23 cellular contexts compared by ENCODE assay signal in the genomic region with DNA sequence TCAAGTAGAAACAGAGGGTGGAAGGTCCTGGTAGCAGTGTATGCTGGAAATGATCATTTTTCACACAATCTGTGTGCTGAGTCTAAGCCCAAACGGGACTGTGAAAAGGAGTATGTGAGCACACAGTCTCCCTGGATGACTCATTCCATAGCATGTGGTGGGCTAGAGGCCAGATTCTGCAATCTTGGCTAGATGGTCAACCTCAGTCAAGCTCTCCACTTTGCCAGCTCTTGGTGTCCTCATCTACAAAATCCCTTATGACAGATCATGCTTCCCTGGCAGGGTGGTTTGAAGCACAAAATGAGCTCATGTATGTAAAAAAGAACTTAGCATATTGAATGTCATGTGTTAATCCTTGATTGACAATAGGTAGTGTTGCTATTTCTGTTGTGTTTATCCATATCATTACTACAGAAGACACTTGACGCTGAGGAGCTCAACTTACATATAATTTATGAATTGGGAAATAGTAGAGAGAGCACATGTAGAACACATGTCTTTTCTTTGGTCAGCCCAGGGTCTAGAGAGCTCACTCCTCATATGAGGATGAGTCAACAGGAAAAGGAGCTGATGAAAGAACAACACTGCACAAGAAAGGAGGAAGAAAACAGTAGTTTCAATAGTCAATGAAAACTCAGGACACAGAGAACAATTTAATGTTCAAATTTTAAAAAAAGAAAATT.
DNase-seq lines count a peak whose midpoint lies in the region; ATAC-seq and TF ChIP-seq lines count a peak whose summit lies in the region.
"Had no signal": no experiment of that assay in that cellular context is flagged by ENCODE, and none has a peak within 500 bp of the region (broad histone marks: within the 10 kb centered on the region; RNA-seq: fewer than 3 reads in every experiment).

No MANE protein-coding gene starts in this region.

- no peak overlapping the region for H3K4me3 Mint-ChIP-seq in activated T-helper 17 cell treated with anti-CD3 and anti-CD28 coated beads, Interleukin-2, amount 50 U/mL, for 72 hours
- H3K4me3 Mint-ChIP-seq in endodermal cell, result no peak overlapping the region
- H3K4me3 Mint-ChIP-seq: activated CD4-positive, alpha-beta memory T cell treated with anti-CD3 and anti-CD28 coated beads, Interleukin-2, amount 10 ng/mL, durations not matched to agents 7 days and 5 days; activated T-helper 1 cell treated with anti-CD3 and anti-CD28 coated beads, Interleukin-12 subunit alpha, Interleukin-12 subunit beta, Interleukin-2, Interleukin-4 antibody, amounts not matched to agents 30 ng/mL and 10 ng/mL and 1 ng/mL, durations not matched to agents 14 hours and 24 hours and 36 hours; effector memory CD8-positive, alpha-beta T cell; nephron progenitor cell; T-cell had no signal

- no peak overlapping the region for H3K9ac ChIP-seq in endodermal cell (ENCODE audit: extremely low read depth, low read length, poor library complexity, severe bottlenecking)
- H3K9ac ChIP-seq: BLaER1 had no signal

- H3K27me3 ChIP-seq in MG63 (no peaks in the 10 kb centered on the region), endodermal cell (ENCODE audit: control insufficient read depth, insufficient read depth, low read length, poor library complexity, severe bottlenecking) (no peaks in the 10 kb centered on the region), uterus (no peaks in the 10 kb centered on the region)
- H3K27me3 ChIP-seq: BLaER1 had no signal

- H3K27ac Mint-ChIP-seq in activated T-helper 17 cell treated with anti-CD3 and anti-CD28 coated beads, Interleukin-2, amount 50 U/mL, for 72 hours, result no peak overlapping the region
- no peak overlapping the region for H3K27ac Mint-ChIP-seq in endodermal cell
- H3K27ac Mint-ChIP-seq: activated CD4-positive, alpha-beta memory T cell treated with anti-CD3 and anti-CD28 coated beads, Interleukin-2, amount 10 ng/mL, durations not matched to agents 7 days and 5 days; activated T-helper 1 cell treated with anti-CD3 and anti-CD28 coated beads, Interleukin-12 subunit alpha, Interleukin-12 subunit beta, Interleukin-2, Interleukin-4 antibody, amounts not matched to agents 30 ng/mL and 10 ng/mL and 1 ng/mL, durations not matched to agents 14 hours and 24 hours and 36 hours; effector memory CD8-positive, alpha-beta T cell; nephron progenitor cell; T-cell had no signal

- peak; percentile 42 for ATAC-seq in activated T-helper 17 cell treated with anti-CD3 and anti-CD28 coated beads, Interleukin-2, amount 50 U/mL, for 72 hours (replicated peaks)
- ATAC-seq: effector memory CD8-positive, alpha-beta T cell; GM12878; T-cell had no signal

- intact Hi-C loops in uterus (cut with DNase I; ENCODE audit: low total_unique reads), result no loop called here

- H3K4me1 Mint-ChIP-seq in activated T-helper 17 cell treated with anti-CD3 and anti-CD28 coated beads, Interleukin-2, amount 50 U/mL, for 72 hours, result peaks cover 3% of the 10 kb centered on the region
- H3K4me1 Mint-ChIP-seq in endodermal cell, result no peaks in the 10 kb centered on the region
- H3K4me1 Mint-ChIP-seq: nephron progenitor cell had no signal

- no peak for TF ChIP-seq POLR2A in uterus (IDR thresholded peaks at IDR 0.05)

- H3K27ac ChIP-seq in endodermal cell (ENCODE audit: low read depth, low read length), result no peak overlapping the region
- H3K27ac ChIP-seq in uterus, result no peak overlapping the region
- H3K27ac ChIP-seq: 22Rv1, BLaER1, thoracic aorta had no signal

- peak; percentile 21 for DNase-seq in NK-92 treated with Interleukin-12 subunit alpha and Interleukin-12 subunit beta, amount 100 ng/mL, for 24 hours (lab: John Stamatoyannopoulos, UW)
- no peak for DNase-seq in NK-92 (lab: John Stamatoyannopoulos, UW; ENCODE audit: unreplicated experiment)
- DNase-seq in MG63, result peak; percentile 11
- DNase-seq in kidney tubule cell (ENCODE audit: low spot score), result peak; percentile 18
- DNase-seq in endodermal cell, result no peak
- no peak for DNase-seq in NCI-H2107 treated with DMSO at 0.1 percent for 48 hours (lab: John Stamatoyannopoulos, UW; ENCODE audit: unreplicated experiment)
- no peak for DNase-seq in uterus
- DNase-seq: activated CD4-positive, alpha-beta memory T cell treated with anti-CD3 and anti-CD28 coated beads, Interleukin-2, amount 10 ng/mL, durations not matched to agents 7 days and 5 days; cerebellar nuclear complex; effector memory CD8-positive, alpha-beta T cell; hippocampal formation; KG1; NCI-H1417; NCI-H748 treated with DMSO at 0.1 percent for 48 hours; nephron progenitor cell; stimulated activated CD4-positive, alpha-beta T cell treated with anti-CD3 and anti-CD28 coated beads, Interleukin-12 subunit alpha, Interleukin-12 subunit beta, amount 100 ng/mL, for 4 hours; T-cell had no signal

- peaks cover 7% of the 10 kb centered on the region for H3K9me3 Mint-ChIP-seq in activated T-helper 17 cell treated with anti-CD3 and anti-CD28 coated beads, Interleukin-2, amount 50 U/mL, for 72 hours
- peaks cover 11% of the 10 kb centered on the region for H3K9me3 Mint-ChIP-seq in endodermal cell

- H3K36me3 Mint-ChIP-seq in activated T-helper 17 cell treated with anti-CD3 and anti-CD28 coated beads, Interleukin-2, amount 50 U/mL, for 72 hours (ENCODE audit: low read depth), result no peaks in the 10 kb centered on the region
- no peaks in the 10 kb centered on the region for H3K36me3 Mint-ChIP-seq in endodermal cell (ENCODE audit: low read depth)
- H3K36me3 Mint-ChIP-seq: T-cell had no signal

- no peaks in the 10 kb centered on the region for H3K4me1 ChIP-seq in endodermal cell (ENCODE audit: control insufficient read depth, insufficient read depth, low read length)
- no peaks in the 10 kb centered on the region for H3K4me1 ChIP-seq in uterus
- H3K4me1 ChIP-seq: BLaER1 had no signal

- 88 to 92% methylated on average over 1 of the region's 2 CpGs for whole genome bisulfite sequencing in endodermal cell (ENCODE audit: insufficient coverage in 1 of 2, insufficient read length in 1 of 2), 2 experiments

- TF ChIP-seq CTCF in endodermal cell (conservative IDR thresholded peaks at IDR 0.05), result no peak
- TF ChIP-seq CTCF in uterus (IDR thresholded peaks at IDR 0.05), result no peak

- no peak overlapping the region for H3K4me3 ChIP-seq in MG63
- H3K4me3 ChIP-seq in endodermal cell (ENCODE audit: low read length), result no peak overlapping the region
- no peak overlapping the region for H3K4me3 ChIP-seq in uterus
- H3K4me3 ChIP-seq: BLaER1, GM12878, thoracic aorta had no signal

- H3K36me3 ChIP-seq in MG63 (no peaks in the 10 kb centered on the region), endodermal cell (ENCODE audit: control insufficient read depth, insufficient read depth, low read length) (no peaks in the 10 kb centered on the region), uterus (no peaks in the 10 kb centered on the region)
- H3K36me3 ChIP-seq: BLaER1, thoracic aorta had no signal

- no peaks in the 10 kb centered on the region for H3K27me3 Mint-ChIP-seq in activated T-helper 17 cell treated with anti-CD3 and anti-CD28 coated beads, Interleukin-2, amount 50 U/mL, for 72 hours
- peaks cover 2% of the 10 kb centered on the region for H3K27me3 Mint-ChIP-seq in endodermal cell (ENCODE audit: insufficient read depth)

- H3K9me3 ChIP-seq in MG63 (no peaks in the 10 kb centered on the region), endodermal cell (ENCODE audit: control insufficient read depth, low read length) (no peaks in the 10 kb centered on the region), uterus (no peaks in the 10 kb centered on the region)
- H3K9me3 ChIP-seq: thoracic aorta had no signal

Comparison
In these comparisons a context has a peak if more than half of its experiments do, and no peak if none do; other contexts are left out.
1. DNase-seq: peak in NK-92 treated with Interleukin-12 subunit alpha and Interleukin-12 subunit beta, amount 100 ng/mL, for 24 hours (single experiment), MG63 (single experiment) and kidney tubule cell (single experiment); none in NK-92 (single experiment), endodermal cell (single experiment), NCI-H2107 treated with DMSO at 0.1 percent for 48 hours (single experiment) and uterus (0 of 2).